7 cellular contexts compared by ENCODE assay signal in the genomic region with DNA sequence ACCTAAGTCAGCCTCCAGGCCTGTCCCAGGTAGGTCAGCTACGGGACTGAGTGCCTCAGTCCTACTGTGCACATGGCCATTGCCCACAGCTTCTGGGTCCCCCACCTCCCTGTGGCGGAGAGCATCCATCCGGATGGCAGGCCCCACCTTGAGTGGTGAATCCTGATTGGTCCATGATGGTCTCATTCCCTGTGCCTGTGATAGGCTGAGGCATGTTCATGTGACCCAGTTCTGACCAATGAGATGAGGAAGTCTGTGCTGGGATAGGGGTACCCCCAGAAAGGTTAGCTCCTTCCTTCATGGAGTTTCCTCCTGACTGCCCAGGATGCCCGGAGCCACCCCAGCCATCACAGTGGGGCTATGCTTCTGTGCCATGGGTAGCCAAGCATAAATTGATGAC.
DNase-seq lines count a peak whose midpoint lies in the region; ATAC-seq, FAIRE-seq and TF ChIP-seq lines count a peak whose summit lies in the region.
"Not testable (repeated sequence)": the region's sequence is repeated elsewhere in the genome, so short reads cannot be mapped to it uniquely, and the experiment has no call there.

No MANE protein-coding gene starts in this region.

- CTCF ChIA-PET in Panc1 (lab: Charles Lee); activated CD4-positive, alpha-beta T cell treated with anti-CD3 and anti-CD28 coated beads for 36 hours (lab: Charles Lee); GM12878 (lab: Yijun Ruan, JAX): not testable (repeated sequence)

- not testable (repeated sequence) for H3K36me3 Mint-ChIP-seq in GM23338 (ENCODE audit: low read depth); activated CD4-positive, alpha-beta T cell treated with anti-CD3 and anti-CD28 coated beads for 36 hours (ENCODE audit: low read depth)

- not testable (repeated sequence) for TF ChIP-seq CTCF in GM23338 (conservative IDR thresholded peaks at IDR 0.05; ENCODE audit: low read depth in 2 of 2); Panc1 (IDR thresholded peaks at IDR 0.05); GM12878 (IDR thresholded peaks at IDR 0.05 in 2 of 3, conservative IDR thresholded peaks at IDR 0.05 in 1 of 3; ENCODE audit: control insufficient read depth in 2 of 3, extremely low read depth in 1 of 3, insufficient read depth in 1 of 3, low read depth in 3 of 3, low read length in 3 of 3); upper lobe of right lung (IDR thresholded peaks at IDR 0.05)

- WGBS in GM12878 (ENCODE audit: insufficient coverage, insufficient replicate concordance, low lambda C conversion rate, missing lambda C conversion rate) = no CpG with 5 or more reads among the region's 4 CpGs

- POLR2A ChIA-PET in Panc1 (lab: Charles Lee); activated CD4-positive, alpha-beta T cell treated with anti-CD3 and anti-CD28 coated beads for 36 hours (lab: Charles Lee); GM12878 (lab: Charles Lee): not testable (repeated sequence)

- H3F3A ChIP-seq in GM23338 (replicated peaks; ENCODE audit: low read depth) = not testable (repeated sequence)

- not testable (repeated sequence) for H3K27ac Mint-ChIP-seq in GM23338; activated CD4-positive, alpha-beta T cell treated with anti-CD3 and anti-CD28 coated beads for 36 hours

- not testable (repeated sequence) for H3K9me3 Mint-ChIP-seq in GM23338; activated CD4-positive, alpha-beta T cell treated with anti-CD3 and anti-CD28 coated beads for 36 hours (ENCODE audit: low read depth)

- H3K4me3 ChIP-seq in GM23338; Panc1 (ENCODE audit: low read depth in 2 of 2, low read length in 2 of 2); GM12878; upper lobe of right lung: not testable (repeated sequence)

- not testable (repeated sequence) for H3K9me3 ChIP-seq in Panc1 (ENCODE audit: control insufficient read depth, insufficient read depth, low read depth, low read length); GM12878 (replicated peaks; ENCODE audit: control insufficient read depth, insufficient read depth, low read length); upper lobe of right lung

- H4K20me1 ChIP-seq in GM23338 (replicated peaks; ENCODE audit: insufficient read depth); GM12878 (ENCODE audit: control insufficient read depth, insufficient read depth): not testable (repeated sequence)

- H3K27me3 ChIP-seq in GM23338 (ENCODE audit: insufficient read depth); Panc1 (ENCODE audit: control insufficient read depth, insufficient read depth, low read length); GM12878 (replicated peaks in 1 of 2; ENCODE audit: control insufficient read depth in 2 of 2, insufficient read depth in 2 of 2, low read length in 1 of 2); upper lobe of right lung: not testable (repeated sequence)

- in situ Hi-C loops in Panc1 (cut with HindIII; ENCODE audit: low pct_unique_long_range_greater_than_20kb, low sequenced_read_pairs); GM12878 (cut with MboI): not testable (repeated sequence)

- H3K9me2 ChIP-seq in GM23338 (ENCODE audit: insufficient read depth) = not testable (repeated sequence)

- H3K9ac ChIP-seq in GM12878 (ENCODE audit: control insufficient read depth, insufficient read depth, low read length) = not testable (repeated sequence)

- H3K4me1 ChIP-seq in GM23338 (ENCODE audit: insufficient read depth); Panc1 (ENCODE audit: control insufficient read depth, insufficient read depth, low read length); GM12878 (ENCODE audit: control insufficient read depth, insufficient read depth, low read length); upper lobe of right lung: not testable (repeated sequence)

- H3K79me2 ChIP-seq in GM23338 (replicated peaks; ENCODE audit: insufficient read depth); GM12878 (ENCODE audit: control insufficient read depth, insufficient read depth, low read length): not testable (repeated sequence)

- H3K27ac ChIP-seq in GM23338 (ENCODE audit: low read depth); Panc1 (ENCODE audit: low read length); GM12878 (ENCODE audit: control insufficient read depth, insufficient read depth); upper lobe of right lung: not testable (repeated sequence)

- not testable (repeated sequence) for H3K4me3 Mint-ChIP-seq in GM23338; activated CD4-positive, alpha-beta T cell treated with anti-CD3 and anti-CD28 coated beads for 36 hours

- H3K4me2 ChIP-seq in GM23338; GM12878 (ENCODE audit: control insufficient read depth, insufficient read depth): not testable (repeated sequence)

- not testable (repeated sequence) for DNase-seq in GM23338 (ENCODE audit: low spot score); Panc1 (ENCODE audit: low read depth, low spot score); activated CD4-positive, alpha-beta T cell treated with anti-CD3 and anti-CD28 coated beads for 36 hours; GM12878 (ENCODE audit: low read depth, low spot score); upper lobe of right lung

- not testable (repeated sequence) for H3K27me3 Mint-ChIP-seq in GM23338 (ENCODE audit: insufficient read depth, low read depth, poor library complexity); activated CD4-positive, alpha-beta T cell treated with anti-CD3 and anti-CD28 coated beads for 36 hours

- RAD21 ChIA-PET in GM12878 (lab: Charles Lee; ENCODE audit: unreplicated experiment) = not testable (repeated sequence)

- TF ChIP-seq POLR2A in GM12878 (IDR thresholded peaks at IDR 0.05; ENCODE audit: low read depth, low read length) = not testable (repeated sequence)

- intact Hi-C loops in Panc1 (cut with micrococcal nuclease; ENCODE audit: unreplicated experiment); activated CD4-positive, alpha-beta T cell treated with anti-CD3 and anti-CD28 coated beads for 36 hours (cut with DNase I, micrococcal nuclease); GM12878 (cut with micrococcal nuclease; ENCODE audit: unreplicated experiment); upper lobe of right lung (cut with DNase I): not testable (repeated sequence)

- not testable (repeated sequence) for H2AFZ ChIP-seq in GM23338; GM12878 (ENCODE audit: control insufficient read depth, low read depth, low read length)

- not testable (repeated sequence) for FAIRE-seq in GM12878 (lab: Jason Lieb, UNC)

- ATAC-seq in GM23338 (peak; percentile 39), Panc1 (0 out of 2 replicates have a peak, but pooled peaks have one; percentile 19), SK-N-SH treated with all-trans-retinoic acid at 6 μM for 48 hours (peak; percentile 48), GM12878 (peak; percentile 31; the same call in 2 of the 3 replicates), esophagus mucosa (peak; percentile 18), upper lobe of right lung (peak; percentile 6)
- peak; percentile 44 for ATAC-seq in activated CD4-positive, alpha-beta T cell treated with anti-CD3 and anti-CD28 coated beads for 36 hours

- BruUV-seq in Panc1 (replicated peaks; lab: Mats Ljungman, UMichigan); GM12878 (replicated peaks; lab: Mats Ljungman, UMichigan): not testable (repeated sequence)

- SMC1A ChIA-PET in GM12878 (lab: Charles Lee; ENCODE audit: uncharacterized antibody, unreplicated experiment) = not testable (repeated sequence)

- TF ChIP-seq EP300 in GM12878 (IDR thresholded peaks at IDR 0.05; ENCODE audit: borderline replicate concordance in 1 of 2, control insufficient read depth in 1 of 2, low read depth in 2 of 2, low read length in 2 of 2) = not testable (repeated sequence)

- TF ChIP-seq RAD21 in GM12878 (IDR thresholded peaks at IDR 0.05; ENCODE audit: insufficient read depth, low read depth, low read length) = not testable (repeated sequence)

- not testable (repeated sequence) for H3K36me3 ChIP-seq in GM23338 (ENCODE audit: insufficient read depth); Panc1 (ENCODE audit: control insufficient read depth, insufficient read depth, low read length); GM12878 (ENCODE audit: control insufficient read depth in 2 of 2, insufficient read depth in 2 of 2, low read length in 1 of 2); upper lobe of right lung

- H3K4me1 Mint-ChIP-seq in GM23338; activated CD4-positive, alpha-beta T cell treated with anti-CD3 and anti-CD28 coated beads for 36 hours: not testable (repeated sequence)
